Comparison of ENCODE assay signal across 14 cellular contexts in genomic region chr2:196174424-196174823, GRCh38. TPM values are rescaled to one million over a fixed set of nuclear protein-coding genes. Genes with fewer than 3 reads are reported as not detected.
A peak's percentile ranks its signal among the peaks of the same experiment; 100 is the strongest.
DNase-seq lines count a peak whose midpoint lies in the region; ATAC-seq, FAIRE-seq and TF ChIP-seq lines count a peak whose summit lies in the region.
"Had no signal": no experiment of that assay in that cellular context is flagged by ENCODE, and none has a peak within 500 bp of the region (broad histone marks: within the 10 kb centered on the region; RNA-seq: fewer than 3 reads in every experiment).

No MANE protein-coding gene starts in this region.

- ATAC-seq in activated naive CD4-positive, alpha-beta T cell treated with anti-CD3 and anti-CD28 coated beads, Interleukin-2, amount 50 U/mL, for 72 hours: peak in 1 of 2 donors; percentile 1
- ATAC-seq in HG03342 (IDR thresholded peaks at IDR 0.05; ENCODE audit: unreplicated experiment): no peak
- ATAC-seq: left lung had no signal

- peaks cover 56% of the 10 kb centered on the region for H3K36me3 ChIP-seq in OCI-LY1 (ENCODE audit: insufficient read depth, low read length)
- no peaks in the 10 kb centered on the region for H3K36me3 ChIP-seq in small intestine (ENCODE audit: control insufficient read depth in 2 of 2, insufficient read depth in 2 of 2, low read length in 2 of 2)
- no peaks in the 10 kb centered on the region for H3K36me3 ChIP-seq in stomach
- H3K36me3 ChIP-seq: left lung had no signal

- TF ChIP-seq EP300 in stomach (IDR thresholded peaks at IDR 0.05): no peak

- H3K4me2 ChIP-seq in OCI-LY1 (ENCODE audit: low read length): peak overlapping the region; percentile 90

- peak; percentile 52 for FAIRE-seq in GM19239 (lab: Jason Lieb, UNC)
- no peak for FAIRE-seq in small intestine (lab: Jason Lieb, UNC)

- peak overlapping the region; percentile 77 to 98 for H3K27ac Mint-ChIP-seq in activated naive CD4-positive, alpha-beta T cell treated with anti-CD3 and anti-CD28 coated beads, Interleukin-2, amount 50 U/mL, for 72 hours

- H3K27ac ChIP-seq in OCI-LY1 (ENCODE audit: low read depth, low read length, poor library complexity, severe bottlenecking): peak overlapping the region; percentile 99
- peak overlapping the region; percentile 4 to 50 for H3K27ac ChIP-seq in small intestine (ENCODE audit: low read depth in 1 of 2, low read length in 1 of 2)
- H3K27ac ChIP-seq in stomach: peak overlapping the region in 1 of 5 donors; percentile 14
- H3K27ac ChIP-seq: dorsolateral prefrontal cortex, left lung had no signal

- 69 to 94% (median 86%) methylated on average over 3 of the region's 3 CpGs for WGBS in small intestine, 3 donors
- 81 to 100% (median 88%) methylated on average over 3 of the region's 3 CpGs for WGBS in stomach, 5 donors

- TF ChIP-seq CTCF in OCI-LY1 (IDR thresholded peaks at IDR 0.05; ENCODE audit: low read length): no peak
- TF ChIP-seq CTCF in stomach (IDR thresholded peaks at IDR 0.05): no peak

- H3F3A ChIP-seq in OCI-LY1 (ENCODE audit: insufficient read depth, low read length): 0 out of 2 replicates have a peak, but pooled peaks cover 11% of the 10 kb centered on the region

- H3K9me3 ChIP-seq in OCI-LY1 (ENCODE audit: low read length) (no peaks in the 10 kb centered on the region), small intestine (ENCODE audit: control insufficient read depth, low read depth) (no peaks in the 10 kb centered on the region), stomach (no peaks in the 10 kb centered on the region)
- H3K9me3 ChIP-seq: left lung had no signal

- no peak for TF ChIP-seq POLR2A in stomach (IDR thresholded peaks at IDR 0.05)

- intact Hi-C loops in stomach (cut with DNase I; ENCODE audit: low total_unique reads): no loop called here

- H3K4me1 ChIP-seq in OCI-LY1 (ENCODE audit: insufficient read depth, low read length, severe bottlenecking) (peaks cover 58% of the 10 kb centered on the region), small intestine (ENCODE audit: control insufficient read depth in 2 of 2, insufficient read depth in 1 of 2, low read depth in 1 of 2, low read length in 1 of 2) (peaks cover 0 to 5% of the 10 kb centered on the region in 2 donors), stomach (peaks cover 0 to 18% (median 10%) of the 10 kb centered on the region in 4 donors)

- no peaks in the 10 kb centered on the region for H3K27me3 ChIP-seq in OCI-LY1 (ENCODE audit: insufficient read depth, low read length)
- no peaks in the 10 kb centered on the region for H3K27me3 ChIP-seq in small intestine (ENCODE audit: control insufficient read depth in 2 of 2, insufficient read depth in 2 of 2, low read length in 2 of 2)
- no peaks in the 10 kb centered on the region for H3K27me3 ChIP-seq in stomach
- H3K27me3 ChIP-seq: dorsolateral prefrontal cortex, left lung had no signal

- DNase-seq in GM19239 (ENCODE audit: insufficient read length, low spot score) (no peak), small intestine (no peak), NCI-H146 treated with DMSO at 0.1 percent for 48 hours (lab: John Stamatoyannopoulos, UW; ENCODE audit: unreplicated experiment) (no peak), stomach (no peak)
- DNase-seq in activated naive CD4-positive, alpha-beta T cell treated with anti-CD3 and anti-CD28 coated beads, Interleukin-2, amount 50 U/mL, for 72 hours (ENCODE audit: low spot score in 2 of 2): no peak
- DNase-seq: dorsolateral prefrontal cortex; hypothalamus; left lung; NCI-H1930; Right ventricle myocardium superior; stimulated activated CD4-positive, alpha-beta T cell treated with anti-CD3 and anti-CD28 coated beads, Interleukin-2, amount 100 ng/mL, for 48 hours; T1000 had no signal

- H4K20me1 ChIP-seq in OCI-LY1 (ENCODE audit: insufficient read depth, low read length): no peaks in the 10 kb centered on the region

- peak overlapping the region; percentile 98 for H3K9ac ChIP-seq in OCI-LY1 (ENCODE audit: low read length)

- peaks cover 12 to 14% of the 10 kb centered on the region in 2 donors for H3K36me3 Mint-ChIP-seq in activated naive CD4-positive, alpha-beta T cell treated with anti-CD3 and anti-CD28 coated beads, Interleukin-2, amount 50 U/mL, for 72 hours

- peak overlapping the region; percentile 88 for H3K4me3 ChIP-seq in OCI-LY1 (ENCODE audit: low read depth, low read length, poor library complexity, severe bottlenecking)
- peak overlapping the region in 1 of 2 donors; percentile 2 for H3K4me3 ChIP-seq in small intestine (ENCODE audit: low read depth in 1 of 2, low read length in 2 of 2)
- H3K4me3 ChIP-seq in stomach: no peak overlapping the region
- H3K4me3 ChIP-seq: dorsolateral prefrontal cortex, left lung had no signal

- H2AFZ ChIP-seq in OCI-LY1 (ENCODE audit: low read length): no peak overlapping the region

- no peaks in the 10 kb centered on the region for H3K9me2 ChIP-seq in OCI-LY1 (ENCODE audit: low read depth, low read length)

- peaks cover 0 to 2% of the 10 kb centered on the region in 2 donors for H3K9me3 Mint-ChIP-seq in activated naive CD4-positive, alpha-beta T cell treated with anti-CD3 and anti-CD28 coated beads, Interleukin-2, amount 50 U/mL, for 72 hours

- peaks cover 53% of the 10 kb centered on the region for H3K79me2 ChIP-seq in OCI-LY1 (ENCODE audit: insufficient read depth, low read length)

RNA-seq across cellular contexts. Expression of gene STK17B, which starts 3.0 kb away (rescaled TPM):
- total RNA-seq in activated naive CD4-positive, alpha-beta T cell treated with anti-CD3 and anti-CD28 coated beads, Interleukin-2, amount 50 U/mL, for 72 hours: 100 to 1,000 TPM; 164 to 240 TPM
- polyA plus RNA-seq in small intestine (10 to 100 TPM in 2 of 3 donors, 1 to 10 TPM in 1; 6.7 to 27.7 (median 23.2) TPM), stomach (1 to 10 TPM; 3.4 to 8.6 (median 7.9) TPM)
- total RNA-seq in stomach: 10 to 100 TPM in 4 of 5 donors, 1 to 10 TPM in 1; 9.3 to 76.4 (median 18.7) TPM
